In genomic region chr11:75668508-75669297, GRCh38 we compare ENCODE assay signal across 1 cellular context.
TF ChIP-seq lines count a peak whose summit lies in the region.

TSS of gene MAP6 (minus strand) at chr11:75669038. CDS start at chr11:75668369, 669 bp downstream.

TF ChIP-seq in WTC11, 78 proteins besides CTCF, POLR2A, EP300 and RAD21 (continued from another document):
- TF ChIP-seq ZNF512 (CRISPR knock-in tag; IDR thresholded peaks at IDR 0.05; ENCODE audit: borderline replicate concordance), result no peak
- TF ChIP-seq ZNF532 (CRISPR knock-in tag; IDR thresholded peaks at IDR 0.05; ENCODE audit: borderline replicate concordance), result no peak
- peak; percentile 18; the same call in 1 of the 2 replicates for TF ChIP-seq RELA (CRISPR knock-in tag; IDR thresholded peaks at IDR 0.05; ENCODE audit: borderline replicate concordance)
- TF ChIP-seq E2F1 (CRISPR knock-in tag; IDR thresholded peaks at IDR 0.05), result no peak
- TF ChIP-seq ZNF138 (CRISPR knock-in tag; conservative IDR thresholded peaks at IDR 0.05), result peak; percentile 59; the same call in 1 of the 2 replicates
- no peak for TF ChIP-seq ATF1 (CRISPR knock-in tag; IDR thresholded peaks at IDR 0.05)
- no peak for TF ChIP-seq KAT7 (CRISPR knock-in tag; IDR thresholded peaks at IDR 0.05; ENCODE audit: borderline replicate concordance)
- TF ChIP-seq ETV6 (CRISPR knock-in tag; IDR thresholded peaks at IDR 0.05), result no peak
- TF ChIP-seq AFF4 (CRISPR knock-in tag; IDR thresholded peaks at IDR 0.05; ENCODE audit: borderline replicate concordance), result peak; percentile 80; the same call in 1 of the 2 replicates
- peak; percentile 50; the same call in 1 of the 2 replicates for TF ChIP-seq MAX (CRISPR knock-in tag; IDR thresholded peaks at IDR 0.05)
- no peak for TF ChIP-seq FOXK1 (CRISPR knock-in tag; IDR thresholded peaks at IDR 0.05)
- TF ChIP-seq JAZF1 (CRISPR knock-in tag; IDR thresholded peaks at IDR 0.05), result no peak
- TF ChIP-seq JUN (CRISPR knock-in tag; IDR thresholded peaks at IDR 0.05), result no peak
- no peak; the same call in 1 of the 2 replicates for TF ChIP-seq HMGXB4 (CRISPR knock-in tag; IDR thresholded peaks at IDR 0.05)
- TF ChIP-seq NFE2L1 (CRISPR knock-in tag; IDR thresholded peaks at IDR 0.05), result no peak
- no peak for TF ChIP-seq CBFB (CRISPR knock-in tag; IDR thresholded peaks at IDR 0.05; ENCODE audit: low read depth)
- TF ChIP-seq FOXP4 (CRISPR knock-in tag; IDR thresholded peaks at IDR 0.05), result no peak
- TF ChIP-seq IRF2 (CRISPR knock-in tag; IDR thresholded peaks at IDR 0.05; ENCODE audit: borderline replicate concordance, low read depth), result no peak
- 0 out of 2 replicates have a peak, but pooled peaks have one; percentile 58 for TF ChIP-seq NR3C1 (CRISPR knock-in tag; conservative IDR thresholded peaks at IDR 0.05; ENCODE audit: low read depth)
- TF ChIP-seq ZBTB21 (CRISPR knock-in tag; IDR thresholded peaks at IDR 0.05; ENCODE audit: borderline replicate concordance), result peak; percentile 66; the same call in 1 of the 2 replicates
- no peak for TF ChIP-seq ZNF425 (CRISPR knock-in tag; conservative IDR thresholded peaks at IDR 0.05)
- TF ChIP-seq ERG (CRISPR knock-in tag; IDR thresholded peaks at IDR 0.05), result no peak
